In genomic region chr9:131685753-131686706, GRCh38 we compare ENCODE assay signal across 1 cellular context.
TF ChIP-seq lines count a peak whose summit lies in the region.

No MANE protein-coding gene starts in this region.

TF ChIP-seq in H1, 55 proteins besides CTCF, POLR2A, EP300 and RAD21:
- TF ChIP-seq CREB1 (IDR thresholded peaks at IDR 0.05) (no peak), CHD7 (IDR thresholded peaks at IDR 0.05; ENCODE audit: insufficient replicate concordance, low read length) (no peak), TAF1 (IDR thresholded peaks at IDR 0.05; ENCODE audit: low read depth, low read length) (no peak), JUND (IDR thresholded peaks at IDR 0.05; ENCODE audit: low read length) (no peak), RXRA (IDR thresholded peaks at IDR 0.05; ENCODE audit: insufficient read depth, low read depth, low read length) (no peak), SIN3A (conservative IDR thresholded peaks at IDR 0.05 in 1 of 2, IDR thresholded peaks at IDR 0.05 in 1 of 2; ENCODE audit: low read depth in 1 of 2, low read length in 2 of 2) (no peak), SP2 (IDR thresholded peaks at IDR 0.05; ENCODE audit: low read length) (no peak), RBBP5 (IDR thresholded peaks at IDR 0.05; ENCODE audit: borderline replicate concordance, low read depth, low read length) (no peak), EGR1 (IDR thresholded peaks at IDR 0.05; ENCODE audit: borderline replicate concordance, low read depth, low read length) (no peak), PHF8 (conservative IDR thresholded peaks at IDR 0.05; ENCODE audit: low read depth, low read length) (no peak), MAX (IDR thresholded peaks at IDR 0.05) (no peak), E2F6 (IDR thresholded peaks at IDR 0.05) (no peak), SAP30 (IDR thresholded peaks at IDR 0.05; ENCODE audit: insufficient read depth, insufficient replicate concordance, low read length) (no peak), ATF2 (IDR thresholded peaks at IDR 0.05; ENCODE audit: low read length) (no peak), CBX5 (IDR thresholded peaks at IDR 0.05; ENCODE audit: low read depth, low read length) (no peak), CHD2 (IDR thresholded peaks at IDR 0.05; ENCODE audit: low read length) (no peak)
TF ChIP-seq in H1: peak in this region for 0.
